19 cellular contexts compared by ENCODE assay signal in the genomic region with DNA sequence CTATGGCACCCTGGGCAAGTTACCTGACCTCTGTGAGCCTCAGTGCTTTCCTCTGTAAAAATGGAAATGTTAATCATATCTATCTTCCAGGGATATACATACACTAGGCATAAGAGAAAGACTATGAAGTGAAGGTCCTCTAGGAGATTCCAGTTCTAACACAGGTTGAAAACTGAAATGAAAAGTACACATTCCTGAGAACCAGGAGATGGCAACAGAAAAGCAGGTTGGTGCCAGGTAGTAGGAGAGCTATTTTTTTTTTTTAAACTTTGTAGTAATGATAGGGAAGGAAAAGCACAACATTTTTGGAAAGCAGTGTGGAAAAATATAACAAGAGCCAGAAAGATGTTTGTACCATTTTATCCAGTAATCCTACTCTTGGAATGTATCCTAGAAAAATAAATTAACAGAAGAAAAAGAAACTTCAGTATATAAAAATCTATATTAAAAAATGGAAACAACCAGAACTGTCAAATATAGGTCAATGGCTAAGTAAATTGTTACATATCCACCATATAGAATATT.
"Had no signal": no experiment of that assay in that cellular context is flagged by ENCODE, and none has a peak within 500 bp of the region (broad histone marks: within the 10 kb centered on the region; RNA-seq: fewer than 3 reads in every experiment).

No MANE protein-coding gene starts in this region.

- ATAC-seq: activated CD4-positive, alpha-beta T cell treated with anti-CD3 and anti-CD28 coated beads for 36 hours; effector memory CD8-positive, alpha-beta T cell; left lung; naive thymus-derived CD4-positive, alpha-beta T cell; T-helper 17 cell had no signal

- H3K4me1 ChIP-seq: left lung, upper lobe of left lung had no signal

- H3K27me3 ChIP-seq: dorsolateral prefrontal cortex, esophagus muscularis mucosa, left lung, sigmoid colon, upper lobe of left lung had no signal

- H3K36me3 ChIP-seq: esophagus muscularis mucosa, left lung, sigmoid colon, upper lobe of left lung had no signal

- H3K4me3 ChIP-seq: dorsolateral prefrontal cortex, esophagus muscularis mucosa, left lung, sigmoid colon, upper lobe of left lung had no signal

- H3K27ac ChIP-seq: dorsolateral prefrontal cortex, left lung, upper lobe of left lung had no signal

- DNase-seq: activated B cell treated with CpG ODN at 0.5 μM for 24 hours; activated CD4-positive, alpha-beta T cell treated with anti-CD3 and anti-CD28 coated beads for 36 hours; activated CD4-positive, alpha-beta T cell treated with anti-CD3 and anti-CD28 coated beads, Interleukin-2, amount 50 U/mL, for 4 hours; activated CD8-positive, alpha-beta memory T cell treated with anti-CD3 and anti-CD28 coated beads for 24 hours; activated CD8-positive, alpha-beta memory T cell treated with anti-CD3 and anti-CD28 coated beads, Interleukin-2, amount 50 U/mL, for 4 hours; activated naive CD4-positive, alpha-beta T cell; activated T-cell treated with anti-CD3 and anti-CD28 coated beads, Interleukin-2, amount 50 U/mL, for 24 hours; dorsolateral prefrontal cortex; effector memory CD8-positive, alpha-beta T cell; immature natural killer cell; left lung; naive thymus-derived CD4-positive, alpha-beta T cell; sigmoid colon; stimulated activated CD4-positive, alpha-beta T cell treated with anti-CD3 and anti-CD28 coated beads, Interleukin-2, amount 100 ng/mL, for 48 hours; stimulated activated CD8-positive, alpha-beta memory T cell treated with anti-CD3 and anti-CD28 coated beads, Interleukin-4, amount 100 ng/mL, for 48 hours; stimulated activated naive CD4-positive, alpha-beta T cell treated with Interleukin-2 at 50 U/mL for 16 hours; T-helper 17 cell; upper lobe of left lung had no signal

- H3K9me3 ChIP-seq: esophagus muscularis mucosa, left lung, sigmoid colon, upper lobe of left lung had no signal
